In the genomic region with DNA sequence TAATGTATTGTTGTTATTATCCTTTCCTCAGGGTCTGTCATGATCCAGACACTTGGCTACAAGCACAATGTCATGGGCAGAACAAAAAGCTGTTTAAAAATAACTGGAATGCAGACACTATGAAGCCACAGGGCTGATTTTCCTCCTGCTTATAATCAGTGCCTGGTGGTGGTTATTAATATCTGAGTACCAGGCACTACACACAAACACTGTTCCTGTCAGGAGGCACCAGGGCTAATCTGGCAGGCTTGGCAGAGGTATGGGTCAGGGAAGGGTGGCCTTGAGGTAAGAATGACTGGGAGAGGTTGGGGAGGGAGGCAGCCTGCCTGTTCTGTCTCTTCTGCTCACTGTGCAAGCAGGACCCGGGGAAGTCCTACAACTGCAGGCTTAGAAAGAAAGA, we compare ENCODE assay signal across 14 cellular contexts.
"Had no signal": no experiment of that assay in that cellular context is flagged by ENCODE, and none has a peak within 500 bp of the region (broad histone marks: within the 10 kb centered on the region; RNA-seq: fewer than 3 reads in every experiment).

No MANE protein-coding gene starts in this region.

- H3K36me3 ChIP-seq: neural progenitor cell, ovary, SJCRH30, upper lobe of right lung had no signal

- ATAC-seq: activated CD4-positive, alpha-beta T cell treated with anti-CD3 and anti-CD28 coated beads for 36 hours; activated T-helper 17 cell treated with anti-CD3 and anti-CD28 coated beads, Interleukin-2, amount 50 U/mL, for 72 hours; upper lobe of right lung had no signal

- H3K27me3 Mint-ChIP-seq: activated CD4-positive, alpha-beta T cell treated with anti-CD3 and anti-CD28 coated beads for 36 hours; activated T-helper 17 cell treated with anti-CD3 and anti-CD28 coated beads, Interleukin-2, amount 50 U/mL, for 72 hours had no signal

- H3K27me3 ChIP-seq: neural progenitor cell, ovary, SJCRH30, upper lobe of right lung had no signal

- DNase-seq: activated CD4-positive, alpha-beta T cell treated with anti-CD3 and anti-CD28 coated beads for 36 hours; activated naive CD4-positive, alpha-beta T cell treated with anti-CD3 and anti-CD28 coated beads, Interleukin-2, amount 50 U/mL, for 16 hours; activated T-cell treated with anti-CD3 and anti-CD28 coated beads for 4 hours; foreskin melanocyte; head of caudate nucleus; islet precursor cell; ovary; SJCRH30; small intestine; T1000; upper lobe of right lung had no signal

- H3K4me3 ChIP-seq: neural progenitor cell, ovary, SJCRH30, upper lobe of right lung had no signal

- H3K9me3 ChIP-seq: ovary, SJCRH30, upper lobe of right lung had no signal

- H3K27ac Mint-ChIP-seq: activated CD4-positive, alpha-beta T cell treated with anti-CD3 and anti-CD28 coated beads for 36 hours had no signal

- H3K4me1 Mint-ChIP-seq: activated CD4-positive, alpha-beta T cell treated with anti-CD3 and anti-CD28 coated beads for 36 hours; activated T-helper 17 cell treated with anti-CD3 and anti-CD28 coated beads, Interleukin-2, amount 50 U/mL, for 72 hours had no signal

- H3K9me3 Mint-ChIP-seq: activated T-helper 17 cell treated with anti-CD3 and anti-CD28 coated beads, Interleukin-2, amount 50 U/mL, for 72 hours; neural progenitor cell had no signal

- H3K4me1 ChIP-seq: neural progenitor cell, SJCRH30, upper lobe of right lung had no signal

- H3K27ac ChIP-seq: neural progenitor cell, ovary, SJCRH30, upper lobe of right lung, VCaP had no signal

- H3K4me3 Mint-ChIP-seq: activated CD4-positive, alpha-beta T cell treated with anti-CD3 and anti-CD28 coated beads for 36 hours; activated T-helper 17 cell treated with anti-CD3 and anti-CD28 coated beads, Interleukin-2, amount 50 U/mL, for 72 hours; neural progenitor cell had no signal
